In the genomic region with DNA sequence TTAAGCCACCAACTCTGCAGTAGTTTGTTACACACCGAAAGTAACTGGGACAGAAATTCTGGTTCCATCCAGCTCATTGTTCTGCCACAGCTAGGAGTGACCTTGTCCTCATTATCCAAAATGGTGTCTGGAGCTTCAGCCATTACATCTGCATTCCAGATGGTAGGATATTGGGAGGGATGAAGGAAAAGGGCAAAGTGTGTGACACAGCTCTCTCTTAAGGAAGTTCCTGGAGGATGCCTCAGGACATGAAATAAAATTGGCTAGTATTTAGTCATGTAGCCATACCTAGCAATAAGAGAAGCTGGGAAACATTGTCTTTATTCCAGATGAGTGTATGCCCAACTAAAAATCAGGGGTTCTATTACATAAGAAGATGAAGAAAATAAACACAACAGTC, we compare ENCODE assay signal across 30 cellular contexts.
"Had no signal": no experiment of that assay in that cellular context is flagged by ENCODE, and none has a peak within 500 bp of the region (broad histone marks: within the 10 kb centered on the region; RNA-seq: fewer than 3 reads in every experiment).

No MANE protein-coding gene starts in this region.

- DNase-seq: activated CD4-positive, alpha-beta memory T cell treated with anti-CD3 and anti-CD28 coated beads, Interleukin-2, amount 10 ng/mL, durations not matched to agents 7 days and 5 days; activated CD4-positive, alpha-beta T cell treated with anti-CD3 and anti-CD28 coated beads for 1 hour; activated CD4-positive, alpha-beta T cell treated with anti-CD3 and anti-CD28 coated beads for 4 hours; activated CD4-positive, alpha-beta T cell treated with anti-CD3 and anti-CD28 coated beads, Interleukin-2, amount 10 ng/mL, durations not matched to agents 7 days and 5 days; activated CD4-positive, alpha-beta T cell treated with anti-CD3 and anti-CD28 coated beads, Interleukin-2, amount 50 U/mL, for 4 hours; activated CD8-positive, alpha-beta memory T cell treated with anti-CD3 and anti-CD28 coated beads, Interleukin-2, amount 50 U/mL, for 48 hours; activated gamma-delta T cell; activated naive CD4-positive, alpha-beta T cell; activated naive CD4-positive, alpha-beta T cell treated with anti-CD3 and anti-CD28 coated beads, Interleukin-2, amount 10 ng/mL, durations not matched to agents 7 days and 5 days; activated naive CD8-positive, alpha-beta T cell treated with anti-CD3 and anti-CD28 coated beads, Interleukin-2, amount 10 ng/mL, durations not matched to agents 7 days and 5 days; activated T-cell treated with anti-CD3 and anti-CD28 coated beads for 4 hours; activated T-cell treated with anti-CD3 and anti-CD28 coated beads, Interleukin-2, amount 50 U/mL, for 24 hours; activated T-cell treated with anti-CD3 and anti-CD28 coated beads, Interleukin-2, amount 50 U/mL, for 72 hours; central memory CD4-positive, alpha-beta T cell; cerebellar nuclear complex; colonic mucosa; effector CD8-positive, alpha-beta T cell; foreskin keratinocyte; gastrocnemius medialis; glutamatergic neuron; heart right ventricle; T-helper 17 cell; T1000 had no signal

- H3K4me1 ChIP-seq: ascending aorta, breast epithelium, colonic mucosa, foreskin keratinocyte, gastrocnemius medialis, heart right ventricle had no signal

- ATAC-seq: activated naive CD4-positive, alpha-beta T cell treated with anti-CD3 and anti-CD28 coated beads, Interleukin-2, amount 50 U/mL, for 72 hours; activated T-cell treated with anti-CD3 and anti-CD28 coated beads, Interleukin-2, amount 50 U/mL, for 72 hours; esophagus mucosa; foreskin keratinocyte; gastrocnemius medialis; heart right ventricle; T-helper 17 cell had no signal

- H3K9me3 ChIP-seq: ascending aorta, breast epithelium, colonic mucosa, gastrocnemius medialis, heart right ventricle had no signal

- H3K36me3 ChIP-seq: ascending aorta, breast epithelium, cardiac muscle cell, colonic mucosa, gastrocnemius medialis, heart right ventricle had no signal

- H3K79me2 ChIP-seq: hepatocyte had no signal

- FAIRE-seq: endometrium had no signal

- H3K27me3 ChIP-seq: ascending aorta, cardiac muscle cell, colonic mucosa, foreskin keratinocyte, gastrocnemius medialis, hepatocyte had no signal

- H3K4me2 ChIP-seq: hepatocyte had no signal

- H2AFZ ChIP-seq: hepatocyte had no signal

- H3K27ac ChIP-seq: ascending aorta, breast epithelium, cardiac muscle cell, colonic mucosa, foreskin keratinocyte, gastrocnemius medialis, heart right ventricle, hepatocyte had no signal

- H3K4me3 ChIP-seq: ascending aorta, breast epithelium, cardiac muscle cell, colonic mucosa, gastrocnemius medialis, heart right ventricle, hepatocyte had no signal
